In the genomic region with DNA sequence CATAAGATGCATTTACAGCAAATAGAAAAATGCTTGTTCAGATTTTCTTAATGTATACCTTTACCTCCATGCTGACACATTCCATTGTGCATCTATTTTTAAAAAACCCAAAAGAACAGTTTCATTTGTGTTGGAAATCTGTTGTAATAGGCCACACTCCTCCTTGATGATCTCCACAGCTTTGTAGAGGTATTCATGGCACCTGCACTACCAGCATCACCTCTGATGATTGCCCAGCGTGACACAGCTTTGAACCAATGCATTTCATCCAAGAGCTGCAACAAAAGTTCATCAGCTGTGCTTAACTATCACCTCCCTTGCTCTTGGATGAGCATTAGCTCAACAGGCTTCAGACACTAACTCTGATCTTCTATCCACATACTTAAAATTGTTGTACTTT, we compare ENCODE assay signal across 25 cellular contexts. TPM values are rescaled to one million over a fixed set of nuclear protein-coding genes. Genes with fewer than 3 reads are reported as not detected.
"Had no signal": no experiment of that assay in that cellular context is flagged by ENCODE, and none has a peak within 500 bp of the region (broad histone marks: within the 10 kb centered on the region; RNA-seq: fewer than 3 reads in every experiment).

No MANE protein-coding gene starts in this region.

- H3K27me3 ChIP-seq: neural progenitor cell, ovary, stomach, testis, thyroid gland, transverse colon, upper lobe of right lung had no signal

- H3K79me2 ChIP-seq: hepatocyte had no signal

- H3K27ac ChIP-seq: hepatocyte, left ventricle myocardium inferior, neural progenitor cell, ovary, skin epidermis, stomach, testis, thyroid gland, transverse colon, upper lobe of right lung had no signal

- H3K9me3 ChIP-seq: ovary, stomach, testis, thyroid gland, transverse colon, upper lobe of right lung had no signal

- H3K4me2 ChIP-seq: hepatocyte, neural progenitor cell had no signal

- ATAC-seq: natural killer cell; right cardiac atrium; sciatic nerve; stimulated activated naive B cell treated with anti-CD40 and anti-IgM and Interleukin-4, amounts not matched to agents 10 μg/mL and 1 μg/mL and 100 μg/mL, for 72 hours; stimulated activated naive CD8-positive, alpha-beta T cell treated with anti-CD3 and anti-CD28 coated beads, Interleukin-15, Interleukin-2, amounts not matched to agents 100 U/mL and 50 U/mL, for 24 hours had no signal

- H3K4me3 ChIP-seq: hepatocyte, left ventricle myocardium inferior, lung, neural progenitor cell, ovary, skin epidermis, stomach, testis, thyroid gland, transverse colon, upper lobe of right lung had no signal

- H3K4me1 ChIP-seq: neural progenitor cell, stomach, testis, thyroid gland, transverse colon, upper lobe of right lung had no signal

- H2AFZ ChIP-seq: hepatocyte, neural progenitor cell had no signal

- H3K9ac ChIP-seq: neural progenitor cell had no signal

- H3K36me3 ChIP-seq: left ventricle myocardium inferior, neural progenitor cell, ovary, stomach, thyroid gland, transverse colon, upper lobe of right lung had no signal

- DNase-seq: islet precursor cell; left ventricle myocardium inferior; mesendoderm; naive B cell; natural killer cell; nephron progenitor cell; ovary; retina; right cardiac atrium; stimulated activated CD4-positive, alpha-beta T cell treated with anti-CD3 and anti-CD28 coated beads, Interleukin-12 subunit alpha, Interleukin-12 subunit beta, amount 100 ng/mL, for 4 hours; stimulated activated CD4-positive, alpha-beta T cell treated with anti-CD3 and anti-CD28 coated beads, Interleukin-15, amount 100 ng/mL, for 24 hours; stimulated activated CD4-positive, alpha-beta T cell treated with anti-CD3 and anti-CD28 coated beads, Interleukin-2, amount 100 ng/mL, for 24 hours; stimulated activated CD4-positive, alpha-beta T cell treated with anti-CD3 and anti-CD28 coated beads, Interleukin-4, amount 100 ng/mL, for 1 hour; stimulated activated naive B cell treated with anti-CD40 and anti-IgM and Interleukin-4, amounts not matched to agents 10 μg/mL and 1 μg/mL and 100 μg/mL, for 72 hours; stimulated activated naive CD8-positive, alpha-beta T cell treated with anti-CD3 and anti-CD28 coated beads, Interleukin-15, Interleukin-2, amounts not matched to agents 100 U/mL and 50 U/mL, for 24 hours; stomach; testis; thyroid gland; transverse colon; upper lobe of right lung had no signal

RNA-seq across cellular contexts. Expression of a gene that starts 40.6 kb away (rescaled TPM):
- polyA plus RNA-seq: lung, ovary, right cardiac atrium, stomach had no signal
